ENCODE assay signal across 27 cellular contexts in the genomic region with DNA sequence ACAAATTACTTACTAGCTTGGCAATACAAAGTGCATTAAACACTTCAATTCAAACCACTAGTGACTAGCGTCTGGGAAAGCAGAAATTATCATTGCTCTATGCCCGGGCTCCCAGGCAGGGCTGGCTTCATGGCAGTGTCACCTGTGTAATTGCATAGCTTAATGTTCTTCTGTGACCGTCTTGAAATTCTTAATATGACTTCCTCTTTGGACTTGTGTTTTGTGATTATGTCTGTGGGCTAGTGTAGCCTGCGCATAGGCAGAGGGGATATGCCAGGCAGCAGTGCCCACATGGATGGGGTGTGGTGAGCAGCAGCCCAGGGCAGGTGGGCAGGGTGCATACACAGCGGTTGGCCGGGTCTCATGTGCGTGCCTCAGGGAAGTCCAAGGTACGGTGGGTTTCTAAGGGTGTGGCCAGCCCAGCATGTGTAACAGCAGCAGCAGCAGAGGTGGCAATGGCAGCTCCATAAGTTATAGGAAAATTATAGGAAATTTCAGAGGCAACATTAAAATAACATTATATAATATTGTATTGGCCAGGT.
"Had no signal": no experiment of that assay in that cellular context is flagged by ENCODE, and none has a peak within 500 bp of the region (broad histone marks: within the 10 kb centered on the region; RNA-seq: fewer than 3 reads in every experiment).

No MANE protein-coding gene starts in this region.

- H3K36me3 Mint-ChIP-seq: memory B cell; naive B cell; natural killer cell treated with Interleukin-12 subunit alpha and Interleukin-12 subunit beta and Interleukin-15 and Interleukin-18, amount 100 ng/mL, for 72 hours; neural progenitor cell; stimulated activated naive B cell treated with anti-CD40 and anti-IgM and Interleukin-4, amounts not matched to agents 10 μg/mL and 1 μg/mL and 100 μg/mL, for 72 hours; type B pancreatic cell had no signal

- DNase-seq: cerebellar nuclear complex; dorsolateral prefrontal cortex; effector CD8-positive, alpha-beta T cell; endodermal cell; foreskin keratinocyte; heart left ventricle; islet precursor cell; kidney glomerular epithelial cell; left ventricle myocardium superior; lower lobe of right lung; naive B cell; nucleus accumbens; spleen; stimulated activated CD4-positive, alpha-beta T cell treated with anti-CD3 and anti-CD28 coated beads, Interleukin-4, amount 100 ng/mL, for 4 hours; stimulated activated naive B cell treated with anti-CD40 and anti-IgM and Interleukin-4, amounts not matched to agents 10 μg/mL and 1 μg/mL and 100 μg/mL, for 72 hours had no signal

- H3K4me2 ChIP-seq: neural progenitor cell had no signal

- H3K4me3 Mint-ChIP-seq: endodermal cell; memory B cell; naive B cell; natural killer cell treated with Interleukin-12 subunit alpha and Interleukin-12 subunit beta and Interleukin-15 and Interleukin-18, amount 100 ng/mL, for 72 hours; neural progenitor cell; stimulated activated naive B cell treated with anti-CD40 and anti-IgM and Interleukin-4, amounts not matched to agents 10 μg/mL and 1 μg/mL and 100 μg/mL, for 72 hours; stimulated activated naive CD8-positive, alpha-beta T cell treated with anti-CD3 and anti-CD28 coated beads, Interleukin-15, Interleukin-2, amounts not matched to agents 100 ng/mL and 50 ng/mL, for 24 hours; type B pancreatic cell had no signal

- H3K9ac ChIP-seq: neural progenitor cell had no signal

- H3K4me1 ChIP-seq: foreskin keratinocyte, neural progenitor cell, prostate gland, right atrium auricular region, spleen had no signal

- H3K27ac Mint-ChIP-seq: endodermal cell; memory B cell; natural killer cell treated with Interleukin-12 subunit alpha and Interleukin-12 subunit beta and Interleukin-15 and Interleukin-18, amount 100 ng/mL, for 72 hours; neural progenitor cell; stimulated activated naive B cell treated with anti-CD40 and anti-IgM and Interleukin-4, amounts not matched to agents 10 μg/mL and 1 μg/mL and 100 μg/mL, for 72 hours; stimulated activated naive CD8-positive, alpha-beta T cell treated with anti-CD3 and anti-CD28 coated beads, Interleukin-15, Interleukin-2, amounts not matched to agents 100 ng/mL and 50 ng/mL, for 24 hours; type B pancreatic cell had no signal

- H3K9me3 Mint-ChIP-seq: endodermal cell; memory B cell; naive B cell; natural killer cell treated with Interleukin-12 subunit alpha and Interleukin-12 subunit beta and Interleukin-15 and Interleukin-18, amount 100 ng/mL, for 72 hours; neural progenitor cell; stimulated activated naive B cell treated with anti-CD40 and anti-IgM and Interleukin-4, amounts not matched to agents 10 μg/mL and 1 μg/mL and 100 μg/mL, for 72 hours; stimulated activated naive CD8-positive, alpha-beta T cell treated with anti-CD3 and anti-CD28 coated beads, Interleukin-15, Interleukin-2, amounts not matched to agents 100 ng/mL and 50 ng/mL, for 24 hours; type B pancreatic cell had no signal

- H3K36me3 ChIP-seq: esophagus muscularis mucosa, gastroesophageal sphincter, heart left ventricle, lower lobe of right lung, neural progenitor cell, prostate gland, right atrium auricular region, spleen, thoracic aorta had no signal

- FAIRE-seq: endothelial cell of umbilical vein had no signal

- H3K27me3 Mint-ChIP-seq: stimulated activated naive B cell treated with anti-CD40 and anti-IgM and Interleukin-4, amounts not matched to agents 10 μg/mL and 1 μg/mL and 100 μg/mL, for 72 hours; type B pancreatic cell had no signal

- H3K27ac ChIP-seq: esophagus muscularis mucosa, foreskin keratinocyte, gastroesophageal sphincter, heart left ventricle, lower lobe of right lung, neural progenitor cell, prostate gland, right atrium auricular region, spleen, thoracic aorta had no signal

- H3K4me3 ChIP-seq: dorsolateral prefrontal cortex, esophagus muscularis mucosa, gastroesophageal sphincter, heart left ventricle, lower lobe of right lung, neural progenitor cell, prostate gland, right atrium auricular region, spleen, thoracic aorta had no signal

- H2AFZ ChIP-seq: neural progenitor cell had no signal

- H3K4me1 Mint-ChIP-seq: memory B cell, neural progenitor cell had no signal

- H3K27me3 ChIP-seq: dorsolateral prefrontal cortex, esophagus muscularis mucosa, gastroesophageal sphincter, heart left ventricle, neural progenitor cell, right atrium auricular region, spleen had no signal

- ATAC-seq: foreskin keratinocyte; gastroesophageal sphincter; heart left ventricle; left ventricle myocardium superior; lower lobe of right lung; sciatic nerve; stimulated activated naive B cell treated with anti-CD40 and anti-IgM and Interleukin-4, amounts not matched to agents 10 μg/mL and 1 μg/mL and 100 μg/mL, for 72 hours had no signal

- H3K9me3 ChIP-seq: esophagus muscularis mucosa, gastroesophageal sphincter, heart left ventricle, lower lobe of right lung, prostate gland, right atrium auricular region, spleen, thoracic aorta had no signal
